Comparison of ENCODE assay signal across 11 cellular contexts in the genomic region with DNA sequence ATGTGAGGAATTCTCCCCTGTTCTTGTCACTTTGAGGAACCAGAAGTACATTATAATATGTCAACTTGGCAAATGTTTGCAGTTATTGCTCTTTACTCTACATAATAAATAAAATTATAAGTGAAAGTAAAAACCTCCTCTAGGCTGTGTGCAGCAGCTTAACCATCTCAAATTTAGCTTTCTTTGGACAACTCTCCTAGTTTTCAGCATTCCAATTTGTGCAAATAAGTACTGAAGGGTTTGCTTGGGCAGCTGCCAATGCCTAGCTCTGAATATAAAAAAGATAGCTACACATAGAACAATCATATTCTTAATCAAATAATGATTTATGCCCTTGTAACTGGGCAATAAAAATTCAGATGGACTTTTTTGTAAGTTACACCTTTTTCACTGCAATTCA.
DNase-seq lines count a peak whose midpoint lies in the region; ATAC-seq and TF ChIP-seq lines count a peak whose summit lies in the region.
"Had no signal": no experiment of that assay in that cellular context is flagged by ENCODE, and none has a peak within 500 bp of the region (broad histone marks: within the 10 kb centered on the region; RNA-seq: fewer than 3 reads in every experiment).

No MANE protein-coding gene starts in this region.

- H4K20me1 ChIP-seq in GM23248 (ENCODE audit: insufficient read depth) = no peaks in the 10 kb centered on the region

- POLR2A ChIA-PET in A673 (lab: Charles Lee; ENCODE audit: low non-redundant PET) = no interaction called here

- H3K27ac ChIP-seq in A673 (ENCODE audit: low read depth, low read length, poor library complexity, severe bottlenecking) (no peak overlapping the region), GM23248 (no peak overlapping the region), left lung (no peak overlapping the region)

- H3K4me3 ChIP-seq in A673 (ENCODE audit: low read depth, low read length, poor library complexity, severe bottlenecking) (peak overlapping the region; percentile 28), GM23248 (no peak overlapping the region), astrocyte of the cerebellum (ENCODE audit: low read depth, low read length) (no peak overlapping the region), left lung (no peak overlapping the region)
- H3K4me3 ChIP-seq: sigmoid colon had no signal

- H3K4me1 ChIP-seq in A673 (ENCODE audit: insufficient read depth, low read length, poor library complexity, severe bottlenecking) (no peaks in the 10 kb centered on the region), GM23248 (ENCODE audit: insufficient read depth) (peaks cover 15% of the 10 kb centered on the region), left lung (no peaks in the 10 kb centered on the region)
- H3K4me1 ChIP-seq: sigmoid colon had no signal

- CTCF ChIA-PET in A673 (lab: Charles Lee) = no interaction called here

- DNase-seq in A673 (ENCODE audit: low spot score) (peak; percentile 2), GM23248 (peak; percentile 3), astrocyte of the cerebellum (ENCODE audit: low read depth) (peak; percentile 22), left lung (no peak), HK-2 (ENCODE audit: unreplicated experiment) (no peak), GM10266 (ENCODE audit: extremely low spot score) (no peak), COLO829 (ENCODE audit: low spot score) (no peak)
- DNase-seq in activated naive CD4-positive, alpha-beta T cell (lab: John Stamatoyannopoulos, UW) = no peak
- DNase-seq: activated CD8-positive, alpha-beta T cell treated with anti-CD3 and anti-CD28 coated beads, Interleukin-2, amount 10 ng/mL, durations not matched to agents 7 days and 5 days; activated gamma-delta T cell treated with Interleukin-2 at 50 U/mL for 16 hours; sigmoid colon had no signal

- H3K27me3 ChIP-seq in A673 (replicated peaks; ENCODE audit: insufficient read depth, low read depth, low read length, poor library complexity) = no peaks in the 10 kb centered on the region
- no peaks in the 10 kb centered on the region for H3K27me3 ChIP-seq in GM23248 (replicated peaks; ENCODE audit: insufficient read depth)
- H3K27me3 ChIP-seq in left lung = no peaks in the 10 kb centered on the region
- H3K27me3 ChIP-seq: sigmoid colon had no signal

- in situ Hi-C loops in GM23248 (cut with MboI) (no loop called here), astrocyte of the cerebellum (cut with HindIII; ENCODE audit: low sequenced_read_pairs) (no loop called here)

- no peak overlapping the region for H3K4me2 ChIP-seq in GM23248 (ENCODE audit: unreplicated experiment)

- H3K79me2 ChIP-seq in GM23248 (ENCODE audit: insufficient read depth) = no peaks in the 10 kb centered on the region

- TF ChIP-seq CTCF in A673 (conservative IDR thresholded peaks at IDR 0.05; ENCODE audit: low read depth, low read length) = no peak
- no peak for TF ChIP-seq CTCF in astrocyte of the cerebellum (IDR thresholded peaks at IDR 0.05; ENCODE audit: low read depth, low read length, missing control alignments)
- TF ChIP-seq CTCF in left lung (IDR thresholded peaks at IDR 0.05) = no peak
- no peak for TF ChIP-seq CTCF in GM10266 (IDR thresholded peaks at IDR 0.05; ENCODE audit: control insufficient read depth, insufficient read depth, low read depth, missing control alignments)

- H3K9me2 ChIP-seq in GM23248 (ENCODE audit: insufficient read depth) = no peaks in the 10 kb centered on the region

- H3F3A ChIP-seq in GM23248 (ENCODE audit: insufficient read depth) = peaks cover 17% of the 10 kb centered on the region

- no TSS peak for BruUV-seq in A673 (replicated peaks; lab: Mats Ljungman, UMichigan)

- H2AFZ ChIP-seq in GM23248 = no peak overlapping the region; the same call in 1 of the 2 replicates

- H3K9ac ChIP-seq in GM23248 = no peak overlapping the region

- ATAC-seq in left lung = peak; percentile 57
- ATAC-seq: activated CD8-positive, alpha-beta T cell treated with anti-CD3 and anti-CD28 coated beads, Interleukin-2, amount 10 ng/mL, durations not matched to agents 7 days and 5 days had no signal

- H3K36me3 ChIP-seq in A673 (ENCODE audit: insufficient read depth, low read length, poor library complexity, severe bottlenecking) (no peaks in the 10 kb centered on the region), GM23248 (ENCODE audit: low read depth) (no peaks in the 10 kb centered on the region), left lung (no peaks in the 10 kb centered on the region)
- H3K36me3 ChIP-seq: sigmoid colon had no signal

- H3K9me3 ChIP-seq in A673 (ENCODE audit: low read depth, low read length, poor library complexity, severe bottlenecking) (no peaks in the 10 kb centered on the region), GM23248 (ENCODE audit: low read depth) (no peaks in the 10 kb centered on the region), left lung (no peaks in the 10 kb centered on the region)
- H3K9me3 ChIP-seq: sigmoid colon had no signal

- intact Hi-C loops in A673 (cut with micrococcal nuclease; ENCODE audit: unreplicated experiment) = no loop called here
- intact Hi-C loops in left lung (cut with DNase I) = no loop called here

Comparison
In these comparisons a context has a peak if more than half of its experiments do, and no peak if none do; other contexts are left out.
1. DNase-seq: peak in A673 (single experiment), GM23248 (single experiment) and astrocyte of the cerebellum (single experiment); none in left lung (0 of 2), HK-2 (single experiment), GM10266 (single experiment), activated naive CD4-positive, alpha-beta T cell (0 of 4) and COLO829 (single experiment).